8 cellular contexts compared by ENCODE assay signal in genomic region chr11:77407613-77408012, GRCh38.
DNase-seq lines count a peak whose midpoint lies in the region; ATAC-seq and TF ChIP-seq lines count a peak whose summit lies in the region.

No MANE protein-coding gene starts in this region.

- H3K4me1 ChIP-seq in BE2C, result peaks cover 14% of the 10 kb centered on the region

- no peaks in the 10 kb centered on the region for H3K27me3 ChIP-seq in BE2C

- peak overlapping the region; percentile 74 for H3K27ac ChIP-seq in VCaP

- no peaks in the 10 kb centered on the region for H3K9me3 Mint-ChIP-seq in stimulated activated memory B cell treated with anti-CD40 and anti-IgM and Interleukin-4, amounts not matched to agents 10 μg/mL and 1 μg/mL and 100 μg/mL, for 72 hours

- DNase-seq in BE2C, result peak; percentile 77
- peak; percentile 82 for DNase-seq in LNCaP clone FGC (ENCODE audit: low read depth)
- DNase-seq in left lobe of liver (ENCODE audit: low spot score), result peak; percentile 60
- DNase-seq in NCI-H146 (lab: John Stamatoyannopoulos, UW), result no peak
- no peak for DNase-seq in medulla oblongata (ENCODE audit: extremely low spot score)

- H3K36me3 ChIP-seq in BE2C, result no peaks in the 10 kb centered on the region

- no peaks in the 10 kb centered on the region for H3K27me3 Mint-ChIP-seq in stimulated activated memory B cell treated with anti-CD40 and anti-IgM and Interleukin-4, amounts not matched to agents 10 μg/mL and 1 μg/mL and 100 μg/mL, for 72 hours

- H3K27ac Mint-ChIP-seq in stimulated activated memory B cell treated with anti-CD40 and anti-IgM and Interleukin-4, amounts not matched to agents 10 μg/mL and 1 μg/mL and 100 μg/mL, for 72 hours, result no peak overlapping the region

- H3K4me3 Mint-ChIP-seq in stimulated activated memory B cell treated with anti-CD40 and anti-IgM and Interleukin-4, amounts not matched to agents 10 μg/mL and 1 μg/mL and 100 μg/mL, for 72 hours, result no peak overlapping the region

- ATAC-seq in left lobe of liver (peak; percentile 87), GM19351 (IDR thresholded peaks at IDR 0.05; ENCODE audit: unreplicated experiment) (no peak)
- ATAC-seq in stimulated activated memory B cell treated with anti-CD40 and anti-IgM and Interleukin-4, amounts not matched to agents 10 μg/mL and 1 μg/mL and 100 μg/mL, for 72 hours, result no peak

- H3K4me3 ChIP-seq in BE2C (ENCODE audit: low read depth, low read length) (no peak overlapping the region), LNCaP clone FGC (ENCODE audit: low read depth, low read length) (no peak overlapping the region)

- peaks cover 11% of the 10 kb centered on the region for H3K36me3 Mint-ChIP-seq in stimulated activated memory B cell treated with anti-CD40 and anti-IgM and Interleukin-4, amounts not matched to agents 10 μg/mL and 1 μg/mL and 100 μg/mL, for 72 hours

- H3K4me1 Mint-ChIP-seq in stimulated activated memory B cell treated with anti-CD40 and anti-IgM and Interleukin-4, amounts not matched to agents 10 μg/mL and 1 μg/mL and 100 μg/mL, for 72 hours, result peaks cover 47% of the 10 kb centered on the region

- TF ChIP-seq CTCF in BE2C (IDR thresholded peaks at IDR 0.05; ENCODE audit: low read depth, low read length) (no peak), LNCaP clone FGC (IDR thresholded peaks at IDR 0.05; ENCODE audit: control insufficient read depth, extremely low read depth, insufficient read depth) (no peak), VCaP (conservative IDR thresholded peaks at IDR 0.05) (no peak)

- H3K9me3 ChIP-seq in BE2C, result no peaks in the 10 kb centered on the region

Comparison
In these comparisons a context has a peak if more than half of its experiments do, and no peak if none do; other contexts are left out.
1. DNase-seq: peak in BE2C (single experiment), LNCaP clone FGC (single experiment) and left lobe of liver (single experiment); none in NCI-H146 (single experiment) and medulla oblongata (single experiment).